Comparison of ENCODE assay signal across 11 cellular contexts in the genomic region with DNA sequence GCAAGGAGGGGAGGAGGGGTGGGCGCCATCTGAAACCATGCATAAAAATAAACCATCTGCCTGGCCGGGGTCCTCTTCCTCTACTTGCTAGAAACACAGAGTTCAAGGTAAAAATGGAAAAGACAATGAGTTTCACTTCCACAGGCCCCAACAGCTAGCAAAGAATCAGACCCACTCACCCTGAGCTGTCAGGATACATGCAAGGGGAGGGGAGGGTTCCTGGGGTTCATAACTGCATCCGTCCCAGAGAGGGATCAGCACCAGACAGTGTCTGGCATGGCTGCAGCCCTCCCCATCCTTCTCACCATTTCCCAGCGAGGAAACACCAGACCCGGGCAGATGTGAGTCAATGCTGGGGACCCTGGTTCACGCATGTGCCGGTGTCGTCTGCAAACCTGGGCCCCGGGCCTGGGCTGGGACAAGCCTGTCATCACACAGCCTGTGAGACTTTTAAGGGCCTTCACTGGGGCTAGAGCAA. TPM values are rescaled to one million over a fixed set of nuclear protein-coding genes. Genes with fewer than 3 reads are reported as not detected.
DNase-seq lines count a peak whose midpoint lies in the region; ATAC-seq, FAIRE-seq and TF ChIP-seq lines count a peak whose summit lies in the region.
"Had no signal": no experiment of that assay in that cellular context is flagged by ENCODE, and none has a peak within 500 bp of the region (broad histone marks: within the 10 kb centered on the region; RNA-seq: fewer than 3 reads in every experiment).

No MANE protein-coding gene starts in this region.

- H3K23me2 ChIP-seq in H1 (ENCODE audit: low read depth, low read length), result no peaks in the 10 kb centered on the region

- H4K20me1 ChIP-seq in KMS-11 (ENCODE audit: insufficient read depth), result no peaks in the 10 kb centered on the region
- peaks cover 8% of the 10 kb centered on the region in 2 experiments for H4K20me1 ChIP-seq in H1 (replicated peaks in 1 of 2; ENCODE audit: control insufficient read depth in 1 of 2, insufficient read depth in 2 of 2, low read length in 2 of 2)

- peak overlapping the region; percentile 15 for H2BK5ac ChIP-seq in H1 (ENCODE audit: low read depth, low read length)

- TF ChIP-seq CTCF in GM12875 (IDR thresholded peaks at IDR 0.05; ENCODE audit: borderline replicate concordance, insufficient read depth, low read depth, low read length) (no peak), KMS-11 (conservative IDR thresholded peaks at IDR 0.05; ENCODE audit: low read depth, low read length) (no peak), H1 (IDR thresholded peaks at IDR 0.05; ENCODE audit: control extremely low read depth in 1 of 3, insufficient read depth in 1 of 3, low read depth in 1 of 3, low read length in 3 of 3) (no peak)

- no peaks in the 10 kb centered on the region for H3K9me3 ChIP-seq in H1 (ENCODE audit: insufficient read depth in 2 of 2, low read depth in 1 of 2, low read length in 1 of 2)
- H3K9me3 ChIP-seq: right lobe of liver, tibial artery had no signal

- no peak overlapping the region for H3K56ac ChIP-seq in H1 (replicated peaks; ENCODE audit: insufficient read length, low read depth, low read length)

- CTCF ChIA-PET in H1 (lab: Charles Lee; ENCODE audit: partially characterized antibody), result interaction anchor here (0.5 to 6.3 kb wide), 3 partner anchors 13 to 106 kb away, joined by 3 to 45 read pairs (median 4); no protein-coding TSS in a partner anchor

- H3K4ac ChIP-seq in H1 (replicated peaks; ENCODE audit: insufficient read length, low read depth, low read length), result no peak overlapping the region

- H2BK20ac ChIP-seq in H1 (ENCODE audit: low read length), result no peak overlapping the region

- H2AFZ ChIP-seq in KMS-11 (ENCODE audit: low read depth) (no peak overlapping the region), H1 (ENCODE audit: low read length) (no peak overlapping the region)

- H2BK15ac ChIP-seq in H1 (ENCODE audit: low read length), result 0 out of 2 replicates have a peak overlapping the region, but pooled peaks have one; percentile 74

- H4K8ac ChIP-seq in H1 (ENCODE audit: extremely low read depth, insufficient read depth, low read length), result no peak overlapping the region

- no peak overlapping the region for H2BK12ac ChIP-seq in H1 (ENCODE audit: low read depth, low read length)

- no peak overlapping the region for H3K23ac ChIP-seq in H1 (ENCODE audit: insufficient read length)

- POLR2A ChIA-PET in H1 (lab: Charles Lee; ENCODE audit: partially characterized antibody), result no interaction called here

- FAIRE-seq in H1 (lab: Jason Lieb, UNC), result no peak

- peak overlapping the region; percentile 26 for H3K4me3 ChIP-seq in GM12875 (ENCODE audit: low read depth, low read length)
- H3K4me3 ChIP-seq in KMS-11 (IDR thresholded peaks at IDR 0.05; ENCODE audit: insufficient read depth, low read depth, low read length), result no peak overlapping the region
- H3K4me3 ChIP-seq in H1 (ENCODE audit: extremely low read depth in 1 of 4, insufficient read depth in 2 of 4, low read depth in 3 of 4, low read length in 4 of 4), result no peak overlapping the region
- H3K4me3 ChIP-seq: right lobe of liver, tibial artery had no signal

- 90% methylated on average over 9 of the region's 9 CpGs; no CpG with 5 or more reads in 1 of the 2 experiments for WGBS in H1 (ENCODE audit: extremely low coverage in 1 of 2, insufficient coverage in 1 of 2, insufficient read length in 1 of 2, insufficient replicate concordance in 2 of 2, low coverage in 1 of 2, low lambda C conversion rate in 2 of 2, missing lambda C conversion rate in 1 of 2), 2 experiments

- H4K91ac ChIP-seq in H1 (replicated peaks; ENCODE audit: insufficient read length, low read length), result no peak overlapping the region

- H3K36me3 ChIP-seq in KMS-11 (ENCODE audit: insufficient read depth) (no peaks in the 10 kb centered on the region), H1 (ENCODE audit: control insufficient read depth in 2 of 4, insufficient read depth in 4 of 4, low read length in 3 of 4) (no peaks in the 10 kb centered on the region; a peak in 1 of 8 replicates)
- H3K36me3 ChIP-seq: right lobe of liver, tibial artery had no signal

- H3K79me1 ChIP-seq in H1 (ENCODE audit: low read depth, low read length), result peaks cover 22% of the 10 kb centered on the region

- no peak overlapping the region for H3K18ac ChIP-seq in H1 (ENCODE audit: extremely low read depth, low read length)

- peaks cover 52% of the 10 kb centered on the region; the same call in 1 of the 2 replicates for H3K79me2 ChIP-seq in KMS-11 (ENCODE audit: insufficient read depth, low read depth)
- H3K79me2 ChIP-seq in H1 (ENCODE audit: control insufficient read depth in 1 of 2, insufficient read depth in 2 of 2, low read length in 2 of 2), result peaks cover 0 to 72% of the 10 kb centered on the region in 2 experiments; a peak in 2 of 4 replicates

- H3K27ac ChIP-seq in KMS-11 (no peak overlapping the region), H1 (ENCODE audit: low read depth, low read length) (no peak overlapping the region)
- H3K27ac ChIP-seq: right lobe of liver, tibial artery had no signal

- ATAC-seq in GM21381 (IDR thresholded peaks at IDR 0.05; ENCODE audit: unreplicated experiment) (peak; percentile 50), GM18517 (IDR thresholded peaks at IDR 0.05; ENCODE audit: unreplicated experiment) (no peak)
- ATAC-seq: right lobe of liver had no signal

- H2AK5ac ChIP-seq in H1 (ENCODE audit: low read depth, low read length), result no peak overlapping the region; the same call in 1 of the 2 replicates

- H3K9ac ChIP-seq in KMS-11, result no peak overlapping the region
- no peak overlapping the region for H3K9ac ChIP-seq in H1 (replicated peaks in 1 of 4; ENCODE audit: extremely low read depth in 1 of 4, low read depth in 3 of 4, low read length in 3 of 4)

- peaks cover 84% of the 10 kb centered on the region for H3K4me1 ChIP-seq in KMS-11 (ENCODE audit: low read depth, poor library complexity, severe bottlenecking)
- peaks cover 0 to 36% (median 8%) of the 10 kb centered on the region in 4 experiments; a peak in 6 of 7 replicates for H3K4me1 ChIP-seq in H1 (replicated peaks in 1 of 4; ENCODE audit: control insufficient read depth in 3 of 4, insufficient read depth in 4 of 4, low read length in 3 of 4)
- H3K4me1 ChIP-seq: right lobe of liver, tibial artery had no signal

- H4K5ac ChIP-seq in H1 (ENCODE audit: insufficient read length, low read depth, low read length), result no peak overlapping the region

- TF ChIP-seq POLR2A in H1 (IDR thresholded peaks at IDR 0.05; ENCODE audit: control extremely low read depth in 1 of 2, low read depth in 2 of 2, low read length in 2 of 2), result no peak

- H3K14ac ChIP-seq in H1 (ENCODE audit: insufficient read length), result no peak overlapping the region

- H2BK120ac ChIP-seq in H1 (replicated peaks; ENCODE audit: low read depth, low read length), result no peak overlapping the region

- no peak for DNase-seq in H1 (ENCODE audit: low read depth in 1 of 2, low spot score in 2 of 2)
- no peak for DNase-seq in AG08395 (ENCODE audit: low spot score)
- no peak for DNase-seq in retina
- no peak for DNase-seq in stimulated activated naive CD4-positive, alpha-beta T cell treated with Interleukin-2 at 50 U/mL for 16 hours (lab: John Stamatoyannopoulos, UW)
- DNase-seq: KBM-7, right lobe of liver, tibial artery had no signal

- no peaks in the 10 kb centered on the region for H3K27me3 ChIP-seq in KMS-11 (ENCODE audit: insufficient read depth, low read depth)
- no peaks in the 10 kb centered on the region for H3K27me3 ChIP-seq in H1 (replicated peaks in 1 of 4; ENCODE audit: control insufficient read depth in 3 of 4, extremely low read depth in 1 of 4, insufficient read depth in 3 of 4, low read length in 3 of 4)
- H3K27me3 ChIP-seq: right lobe of liver, tibial artery had no signal

- H3K4me2 ChIP-seq in KMS-11, result peak overlapping the region; percentile 5; the same call in 1 of the 2 replicates
- no peak overlapping the region for H3K4me2 ChIP-seq in H1 (ENCODE audit: insufficient read depth in 1 of 2, low read depth in 2 of 2, low read length in 2 of 2)

- no peak for TF ChIP-seq RAD21 in H1 (IDR thresholded peaks at IDR 0.05 in 1 of 2, conservative IDR thresholded peaks at IDR 0.05 in 1 of 2; ENCODE audit: low read depth in 2 of 2, low read length in 2 of 2)

- TF ChIP-seq EP300 in H1 (IDR thresholded peaks at IDR 0.05; ENCODE audit: borderline replicate concordance in 1 of 2, low read depth in 2 of 2, low read length in 2 of 2), result no peak

TF ChIP-seq in H1, 55 proteins besides CTCF, POLR2A, EP300 and RAD21:
- TF ChIP-seq SIN3A (conservative IDR thresholded peaks at IDR 0.05 in 1 of 2, IDR thresholded peaks at IDR 0.05 in 1 of 2; ENCODE audit: low read depth in 1 of 2, low read length in 2 of 2), result no peak
- no peak for TF ChIP-seq TBP (IDR thresholded peaks at IDR 0.05; ENCODE audit: low read depth, low read length)
- TF ChIP-seq TAF7 (optimal IDR thresholded peaks at IDR 0.05; ENCODE audit: borderline replicate concordance, low read depth, low read length), result no peak
- TF ChIP-seq CTBP2 (IDR thresholded peaks at IDR 0.05; ENCODE audit: borderline replicate concordance, insufficient read depth, insufficient read length, low read length), result no peak
- TF ChIP-seq, protein P1, sequence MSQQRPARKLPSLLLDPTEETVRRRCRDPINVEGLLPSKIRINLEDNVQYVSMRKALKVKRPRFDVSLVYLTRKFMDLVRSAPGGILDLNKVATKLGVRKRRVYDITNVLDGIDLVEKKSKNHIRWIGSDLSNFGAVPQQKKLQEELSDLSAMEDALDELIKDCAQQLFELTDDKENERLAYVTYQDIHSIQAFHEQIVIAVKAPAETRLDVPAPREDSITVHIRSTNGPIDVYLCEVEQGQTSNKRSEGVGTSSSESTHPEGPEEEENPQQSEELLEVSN (IDR thresholded peaks at IDR 0.05), result no peak
- TF ChIP-seq KDM5A (IDR thresholded peaks at IDR 0.05; ENCODE audit: low read length), result no peak
- no peak for TF ChIP-seq RBBP5 (IDR thresholded peaks at IDR 0.05; ENCODE audit: borderline replicate concordance, low read depth, low read length)
- TF ChIP-seq TAF1 (IDR thresholded peaks at IDR 0.05; ENCODE audit: low read depth, low read length), result no peak

RNA-seq across cellular contexts. Expression of a gene that starts 55.4 kb away (rescaled TPM):
- 63.1 and 70.4 TPM in 2 replicates for total RNA-seq in H1 (2021; fragmentation: NEBNext Ultra II Directional; extraction: Animal tissue kit (Norgen Biotek cat#: 25700))
- polyA plus RNA-seq in H1 (2011; rRNA removed), result 21.0 and 34.3 TPM in 2 replicates
- polyA plus RNA-seq in H1 (2011; cell fraction: cytosol; rRNA removed), result 22.5 TPM
- polyA plus RNA-seq in H1 (2011; cell fraction: nucleus; rRNA removed), result 77.9 TPM
- polyA plus RNA-seq in H1 (2012, experiment 1 of 2), result 37.1 to 43.6 TPM (median 42.0 TPM) in 4 replicates
- 17.8 TPM for polyA plus RNA-seq in H1 (2012, experiment 2 of 2)
- 49.6 TPM for polyA plus RNA-seq in H1 (2013, experiment 1 of 2)
- polyA plus RNA-seq in H1 (2013, experiment 2 of 2), result 47.0 TPM
- 28.5 and 31.1 TPM in 2 replicates for polyA minus RNA-seq in H1 (2011; rRNA and poly(A)+ RNA removed)
- 39.3 TPM for polyA minus RNA-seq in H1 (2011; cell fraction: cytosol; rRNA and poly(A)+ RNA removed)
- polyA minus RNA-seq in H1 (2011; cell fraction: nucleus; rRNA and poly(A)+ RNA removed), result 60.8 TPM
